In the genomic region with DNA sequence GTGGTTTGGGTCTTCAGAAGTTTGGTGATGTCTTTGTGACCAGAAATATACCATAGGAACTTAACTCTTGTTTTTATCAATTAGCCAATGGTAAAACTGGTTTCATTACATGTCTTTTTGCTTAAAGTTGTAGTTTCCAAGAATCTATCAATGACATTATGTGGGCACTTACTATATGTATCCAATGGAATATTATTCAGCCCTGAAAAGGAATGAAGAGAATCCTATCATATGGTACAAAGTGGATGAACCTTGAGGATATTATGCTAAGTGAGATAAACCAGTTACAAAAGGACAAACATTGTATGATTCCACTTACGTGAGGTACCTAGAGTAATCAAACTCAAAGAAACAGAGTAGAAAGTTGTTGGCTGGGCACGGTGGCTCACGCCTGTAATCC, we compare ENCODE assay signal across 25 cellular contexts. TPM values are rescaled to one million over a fixed set of nuclear protein-coding genes. Genes with fewer than 3 reads are reported as not detected.
A peak's percentile ranks its signal among the peaks of the same experiment; 100 is the strongest.
DNase-seq lines count a peak whose midpoint lies in the region; ATAC-seq, FAIRE-seq and TF ChIP-seq lines count a peak whose summit lies in the region.
"Had no signal": no experiment of that assay in that cellular context is flagged by ENCODE, and none has a peak within 500 bp of the region (broad histone marks: within the 10 kb centered on the region; RNA-seq: fewer than 3 reads in every experiment).

No MANE protein-coding gene starts in this region.

- H2AFZ ChIP-seq in K562 (ENCODE audit: low read depth, low read length): no peak overlapping the region

- H3K4me1 Mint-ChIP-seq in activated naive CD8-positive, alpha-beta T cell (ENCODE audit: low read depth): peaks cover 15% of the 10 kb centered on the region
- H3K4me1 Mint-ChIP-seq in activated naive CD8-positive, alpha-beta T cell treated with anti-CD3 and anti-CD28 coated beads, Interleukin-2, amount 50 U/mL, for 24 hours: peaks cover 3% of the 10 kb centered on the region
- no peaks in the 10 kb centered on the region for H3K4me1 Mint-ChIP-seq in neural crest cell
- peaks cover 2 to 16% (median 10%) of the 10 kb centered on the region in 4 donors for H3K4me1 Mint-ChIP-seq in naive thymus-derived CD8-positive, alpha-beta T cell

- intact Hi-C loops in K562 (cut with micrococcal nuclease): no loop called here

- 97% methylated on average over 3 of the region's 3 CpGs for WGBS in K562 (ENCODE audit: insufficient coverage, low coverage, missing lambda C conversion rate)

- peak overlapping the region; percentile 68 for H3K27ac Mint-ChIP-seq in activated naive CD8-positive, alpha-beta T cell
- no peak overlapping the region for H3K27ac Mint-ChIP-seq in activated naive CD8-positive, alpha-beta T cell treated with anti-CD3 and anti-CD28 coated beads, Interleukin-2, amount 50 U/mL, for 24 hours
- peak overlapping the region; percentile 57 for H3K27ac Mint-ChIP-seq in neural crest cell (ENCODE audit: unreplicated experiment)
- H3K27ac Mint-ChIP-seq in naive thymus-derived CD8-positive, alpha-beta T cell: no peak overlapping the region
- H3K27ac Mint-ChIP-seq: B cell; CD4-positive, alpha-beta T cell; CD8-positive, alpha-beta T cell had no signal

- no peaks in the 10 kb centered on the region for H3K27me3 ChIP-seq in K562 (ENCODE audit: control insufficient read depth in 2 of 2, insufficient read depth in 2 of 2, low read length in 2 of 2)
- H3K27me3 ChIP-seq: BLaER1 treated with 17β-estradiol and CSF1 and Interleukin-3, amounts not matched to agents 10 nM and 100 nM had no signal

- no peaks in the 10 kb centered on the region for H4K20me1 ChIP-seq in K562 (replicated peaks; ENCODE audit: control insufficient read depth, insufficient read depth, low read length)
- H4K20me1 ChIP-seq: BLaER1 treated with 17β-estradiol and CSF1 and Interleukin-3, amounts not matched to agents 10 nM and 100 nM had no signal

- peaks cover 7% of the 10 kb centered on the region; the same call in 1 of the 2 replicates for H3K4me1 ChIP-seq in HEK293 (ENCODE audit: control insufficient read depth, insufficient read depth, low read length)
- no peaks in the 10 kb centered on the region for H3K4me1 ChIP-seq in K562 (replicated peaks in 1 of 2; ENCODE audit: control insufficient read depth in 2 of 2, insufficient read depth in 2 of 2, low read length in 2 of 2)

- no peaks in the 10 kb centered on the region for H3K27me3 Mint-ChIP-seq in activated naive CD8-positive, alpha-beta T cell
- H3K27me3 Mint-ChIP-seq in activated naive CD8-positive, alpha-beta T cell treated with anti-CD3 and anti-CD28 coated beads, Interleukin-2, amount 50 U/mL, for 24 hours: no peaks in the 10 kb centered on the region
- H3K27me3 Mint-ChIP-seq in neural crest cell (ENCODE audit: low read depth): no peaks in the 10 kb centered on the region
- H3K27me3 Mint-ChIP-seq in naive thymus-derived CD8-positive, alpha-beta T cell: no peaks in the 10 kb centered on the region
- H3K27me3 Mint-ChIP-seq: B cell; CD4-positive, alpha-beta T cell had no signal

- H3K9me1 ChIP-seq in K562 (ENCODE audit: control insufficient read depth, insufficient read depth, low read length): no peaks in the 10 kb centered on the region

- H3K4me3 Mint-ChIP-seq in activated naive CD8-positive, alpha-beta T cell: no peak overlapping the region
- no peak overlapping the region for H3K4me3 Mint-ChIP-seq in activated naive CD8-positive, alpha-beta T cell treated with anti-CD3 and anti-CD28 coated beads, Interleukin-2, amount 50 U/mL, for 24 hours
- no peak overlapping the region for H3K4me3 Mint-ChIP-seq in neural crest cell
- H3K4me3 Mint-ChIP-seq in naive thymus-derived CD8-positive, alpha-beta T cell: no peak overlapping the region
- H3K4me3 Mint-ChIP-seq: B cell; CD4-positive, alpha-beta T cell; CD8-positive, alpha-beta T cell had no signal

- H3K27ac ChIP-seq in HEK293 (ENCODE audit: extremely low read depth, low read depth, low read length) (no peak overlapping the region), K562 (ENCODE audit: extremely low read depth, low read depth, low read length) (no peak overlapping the region)
- H3K27ac ChIP-seq: 22Rv1; A549; BLaER1 treated with 17β-estradiol and CSF1 and Interleukin-3, amounts not matched to agents 10 nM and 100 nM; C4-2B had no signal

- in situ Hi-C loops in K562 (cut with MboI): no loop called here

- TF ChIP-seq CTCF in HEK293 (tag by site-specific recombination; IDR thresholded peaks at IDR 0.05): no peak
- no peak for TF ChIP-seq CTCF in K562 (IDR thresholded peaks at IDR 0.05 in 2 of 3, conservative IDR thresholded peaks at IDR 0.05 in 1 of 3; ENCODE audit: insufficient read depth in 2 of 3, low read depth in 1 of 3, low read length in 3 of 3)
- TF ChIP-seq CTCF in neural crest cell (conservative IDR thresholded peaks at IDR 0.05): no peak

- H3K36me3 ChIP-seq in HEK293 (ENCODE audit: control insufficient read depth in 2 of 2, insufficient read depth in 1 of 2, low read length in 2 of 2) (peaks cover 6 to 28% of the 10 kb centered on the region in 2 experiments), K562 (ENCODE audit: control insufficient read depth, insufficient read depth, low read length) (peaks cover 14% of the 10 kb centered on the region; the same call in 2 of the 3 replicates)

- BruUV-seq in K562 (replicated peaks; lab: Mats Ljungman, UMichigan): no TSS peak

- no peaks in the 10 kb centered on the region for H3K9me3 ChIP-seq in HEK293 (ENCODE audit: control insufficient read depth, insufficient read depth, low read depth, low read length)
- no peaks in the 10 kb centered on the region for H3K9me3 ChIP-seq in K562 (replicated peaks; ENCODE audit: control insufficient read depth, insufficient read depth, low read depth, low read length)
- H3K9me3 ChIP-seq: A549, Caco-2 had no signal

- H3K9me3 Mint-ChIP-seq in activated naive CD8-positive, alpha-beta T cell (ENCODE audit: low read depth): no peaks in the 10 kb centered on the region
- H3K9me3 Mint-ChIP-seq in activated naive CD8-positive, alpha-beta T cell treated with anti-CD3 and anti-CD28 coated beads, Interleukin-2, amount 50 U/mL, for 24 hours: no peaks in the 10 kb centered on the region
- peaks cover 4% of the 10 kb centered on the region for H3K9me3 Mint-ChIP-seq in neural crest cell
- H3K9me3 Mint-ChIP-seq in naive thymus-derived CD8-positive, alpha-beta T cell: peaks cover 0 to 2% (median 0%) of the 10 kb centered on the region in 9 donors
- H3K9me3 Mint-ChIP-seq: CD4-positive, alpha-beta T cell; CD8-positive, alpha-beta T cell had no signal

- peaks cover 33% of the 10 kb centered on the region for H3K36me3 Mint-ChIP-seq in activated naive CD8-positive, alpha-beta T cell
- H3K36me3 Mint-ChIP-seq in activated naive CD8-positive, alpha-beta T cell treated with anti-CD3 and anti-CD28 coated beads, Interleukin-2, amount 50 U/mL, for 24 hours (ENCODE audit: low read depth): peaks cover 30% of the 10 kb centered on the region
- H3K36me3 Mint-ChIP-seq in neural crest cell (ENCODE audit: low read depth): peaks cover 33% of the 10 kb centered on the region
- peaks cover 5 to 68% (median 28%) of the 10 kb centered on the region in 3 donors for H3K36me3 Mint-ChIP-seq in naive thymus-derived CD8-positive, alpha-beta T cell

- no peak overlapping the region for H3K4me2 ChIP-seq in K562 (ENCODE audit: insufficient read depth, low read length)
- H3K4me2 ChIP-seq: A549; BLaER1 treated with 17β-estradiol and CSF1 and Interleukin-3, amounts not matched to agents 10 nM and 100 nM had no signal

- no peak for TF ChIP-seq POLR2A in K562 (conservative IDR thresholded peaks at IDR 0.05)
- no peak for TF ChIP-seq POLR2A in H54 (IDR thresholded peaks at IDR 0.05; ENCODE audit: low read depth, low read length)

- no peak for DNase-seq in activated naive CD8-positive, alpha-beta T cell treated with anti-CD3 and anti-CD28 coated beads, Interleukin-2, amount 50 U/mL, for 24 hours
- DNase-seq in K562 (ENCODE audit: extremely low read depth in 1 of 4, low spot score in 3 of 4) (no peak), neural crest cell (ENCODE audit: low read depth, low spot score) (no peak), NCI-H1105 treated with DMSO at 0.1 percent for 48 hours (lab: John Stamatoyannopoulos, UW) (no peak), H54 (ENCODE audit: insufficient read length, low spot score) (no peak)
- DNase-seq in naive thymus-derived CD8-positive, alpha-beta T cell: no peak
- DNase-seq: AML-193; Caco-2; Calu3; CD4-positive, alpha-beta T cell; CD8-positive, alpha-beta T cell; DMS79 treated with DMSO at 0.1 percent for 48 hours; GF-D8 had no signal

- H3K9ac ChIP-seq in K562 (ENCODE audit: insufficient read depth in 1 of 2, low read depth in 2 of 2, low read length in 2 of 2): no peak overlapping the region
- H3K9ac ChIP-seq: BLaER1 treated with 17β-estradiol and CSF1 and Interleukin-3, amounts not matched to agents 10 nM and 100 nM had no signal

- no peak for TF ChIP-seq RAD21 in K562 (CRISPR knock-in tag; conservative IDR thresholded peaks at IDR 0.05 in 1 of 2, IDR thresholded peaks at IDR 0.05 in 1 of 2)

- H3K79me2 ChIP-seq in K562 (ENCODE audit: control insufficient read depth, insufficient read depth, low read length): no peaks in the 10 kb centered on the region

- FAIRE-seq in K562 (lab: Jason Lieb, UNC) (no peak), H54 (lab: Jason Lieb, UNC) (no peak)
- FAIRE-seq: A549, D721Med, G401.6, GM12891, GM18507, GM19239 had no signal

- POLR2A ChIA-PET in HEK293 (lab: Yijun Ruan, JAX) (no interaction called here), K562 (lab: Yijun Ruan, JAX) (interaction anchor here (0.6 kb wide), 1 partner anchor 264 kb away, joined by 3 read pairs; no protein-coding TSS in a partner anchor)
- POLR2A ChIA-PET in naive thymus-derived CD8-positive, alpha-beta T cell (lab: Charles Lee): interaction anchor here (0.7 to 0.8 kb wide), 2 partner anchors 19 to 275 kb away, joined by 3 to 5 read pairs; no protein-coding TSS in a partner anchor

- H3K4me3 ChIP-seq in HEK293 (ENCODE audit: low read depth, low read length) (no peak overlapping the region), K562 (no peak overlapping the region)
- H3K4me3 ChIP-seq: A549; BLaER1 treated with 17β-estradiol and CSF1 and Interleukin-3, amounts not matched to agents 10 nM and 100 nM had no signal

- CTCF ChIA-PET in HEK293 (lab: Yijun Ruan, JAX): no interaction called here
- CTCF ChIA-PET in K562 (lab: Yijun Ruan, JAX; ENCODE audit: low intra/inter-chr PET ratio): no interaction called here

- TF ChIP-seq EP300 in K562 (IDR thresholded peaks at IDR 0.05; ENCODE audit: low read length): no peak

- ATAC-seq in activated naive CD8-positive, alpha-beta T cell treated with anti-CD3 and anti-CD28 coated beads, Interleukin-2, amount 50 U/mL, for 24 hours: no peak
- ATAC-seq in K562: no peak
- no peak for ATAC-seq in naive thymus-derived CD8-positive, alpha-beta T cell
- ATAC-seq: A549; CD8-positive, alpha-beta T cell had no signal

RNA-seq across cellular contexts. Expression of gene RCBTB1, which starts 26.4 kb away (rescaled TPM):
- 9.2 and 14.9 TPM in 2 replicates for total RNA-seq in K562 (2011; cell fraction: chromatin; rRNA removed; ENCODE audit: low replicate concordance)
- total RNA-seq in K562 (2011; cell fraction: nucleolus; rRNA removed): 7.6 and 10.3 TPM in 2 replicates
- 12.7 and 20.4 TPM in 2 replicates for total RNA-seq in K562 (2011; cell fraction: nucleoplasm; rRNA removed)
- total RNA-seq in K562 (2014; rRNA removed): 4.1 and 4.5 TPM in 2 replicates
- 11.3 and 13.1 TPM in 2 replicates for total RNA-seq in K562 (2014; rRNA removed; fragmentation: Illumina TruSeq; extraction: Trizol)
- 6.7 and 7.4 TPM in 2 replicates for total RNA-seq in K562 (2015; rRNA removed; fragmentation: Illumina TruSeq; extraction: Trizol)
- 8.4 and 9.0 TPM in 2 replicates for total RNA-seq in K562 (2021)
- 7.0 and 10.6 TPM in 2 replicates for polyA plus RNA-seq in K562 (2011; rRNA removed)
- polyA plus RNA-seq in K562 (2011; cell fraction: cytosol; rRNA removed): 3.1 and 5.0 TPM in 2 replicates
- polyA plus RNA-seq in K562 (2011; cell fraction: nucleus; rRNA removed): 6.0 and 6.9 TPM in 2 replicates
- 5.8 and 9.1 TPM in 2 replicates for polyA plus RNA-seq in K562 (2012)
- 8.0 and 9.0 TPM in 2 replicates for polyA plus RNA-seq in K562 (2014; fragmentation: Illumina TruSeq; extraction: Trizol)
- 1 to 10 TPM; 4.0 to 5.9 TPM for polyA plus RNA-seq in K562 (2014; fragmentation: Nextera tagmentation; extraction: Ambion mirVana)
- polyA plus RNA-seq in K562 (2014; rRNA removed): 9.0 TPM in 2 replicates
- polyA minus RNA-seq in K562 (2011; rRNA and poly(A)+ RNA removed): 10.5 and 11.5 TPM in 2 replicates
- 3.4 and 3.5 TPM in 2 replicates for polyA minus RNA-seq in K562 (2011; cell fraction: cytosol; rRNA and poly(A)+ RNA removed)
- polyA minus RNA-seq in K562 (2011; cell fraction: nucleus; rRNA and poly(A)+ RNA removed): 4.6 and 4.8 TPM in 2 replicates
- 40.0 and 44.1 TPM in 2 replicates for total RNA-seq in neural crest cell
- total RNA-seq in naive thymus-derived CD8-positive, alpha-beta T cell: 10 to 100 TPM; 23.4 to 27.0 TPM
- 1 to 10 TPM; 6.7 to 8.4 (median 7.9) TPM for polyA plus RNA-seq in naive thymus-derived CD8-positive, alpha-beta T cell

Comparison
In these comparisons a context has a peak if more than half of its experiments do, and no peak if none do; other contexts are left out.
1. H3K27ac Mint-ChIP-seq: peak in activated naive CD8-positive, alpha-beta T cell (single experiment) and neural crest cell (single experiment); none in activated naive CD8-positive, alpha-beta T cell treated with anti-CD3 and anti-CD28 coated beads, Interleukin-2, amount 50 U/mL, for 24 hours (single experiment) and naive thymus-derived CD8-positive, alpha-beta T cell (0 of 10).